ENCODE assay signal across 1 cellular context in the genomic region with DNA sequence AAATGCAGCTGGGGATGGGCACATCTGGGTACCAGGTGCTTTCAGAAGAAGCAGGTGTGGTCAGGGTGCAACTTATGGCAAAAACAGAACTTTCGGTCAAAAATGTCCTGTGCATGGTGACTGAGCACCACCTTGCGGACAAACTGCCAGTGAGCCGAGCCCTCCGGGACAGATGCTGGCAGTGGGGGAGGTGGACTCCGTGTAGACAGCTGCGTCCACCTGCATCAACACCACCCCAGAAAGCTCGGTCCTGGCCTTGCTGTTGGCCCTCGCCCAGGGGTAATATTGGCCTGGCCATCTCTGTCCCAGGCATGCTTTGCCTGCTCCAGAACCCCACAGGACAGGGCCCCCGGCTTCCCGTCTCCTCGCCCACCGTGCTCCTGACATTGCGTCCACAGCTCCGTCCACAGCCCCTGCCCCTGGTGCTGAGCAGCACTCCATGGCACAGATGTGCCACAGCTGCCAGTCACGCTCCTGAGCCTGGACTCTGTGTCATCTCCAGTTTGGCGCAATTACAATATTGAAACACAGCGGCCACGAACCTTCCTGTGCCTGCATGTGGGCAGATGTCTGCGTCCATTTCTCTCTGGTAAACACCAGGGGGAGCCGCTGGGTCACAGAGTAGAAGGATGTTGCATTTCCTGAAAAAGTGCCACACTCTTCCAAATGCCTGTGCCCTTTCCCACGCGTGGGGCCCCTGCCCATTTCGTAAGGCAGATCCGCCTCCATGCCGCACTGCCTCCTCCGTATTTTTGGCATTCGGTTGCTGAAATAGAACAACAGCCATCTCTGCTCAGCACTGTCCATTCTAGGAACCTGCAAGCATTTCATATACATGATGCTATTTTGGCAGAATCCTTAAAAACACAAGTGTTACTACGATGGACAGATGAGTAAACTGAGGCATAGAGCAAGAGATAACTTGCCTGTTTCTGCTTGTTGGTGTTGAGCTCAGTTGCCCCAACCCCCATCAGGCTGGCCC.
TF ChIP-seq lines count a peak whose summit lies in the region.

No MANE protein-coding gene starts in this region.

TF ChIP-seq in K562, 482 proteins besides CTCF, POLR2A, EP300 and RAD21 (continued from another document and continues in another):
- no peak for TF ChIP-seq ZNF583 (CRISPR knock-in tag; IDR thresholded peaks at IDR 0.05)
- no peak for TF ChIP-seq KHSRP (IDR thresholded peaks at IDR 0.05)
- no peak for TF ChIP-seq ZNF707 (CRISPR knock-in tag; conservative IDR thresholded peaks at IDR 0.05)
- no peak for TF ChIP-seq ZNF3 (CRISPR knock-in tag; IDR thresholded peaks at IDR 0.05)
- no peak for TF ChIP-seq JUNB (CRISPR knock-in tag; conservative IDR thresholded peaks at IDR 0.05)
- TF ChIP-seq ZNF324 (CRISPR knock-in tag; IDR thresholded peaks at IDR 0.05), result no peak
- TF ChIP-seq BRD9 (IDR thresholded peaks at IDR 0.05; ENCODE audit: low read depth, partially characterized antibody), result no peak
- TF ChIP-seq RBM25 (IDR thresholded peaks at IDR 0.05; ENCODE audit: low read depth, low read length, severe bottlenecking), result no peak
- TF ChIP-seq, protein P1, sequence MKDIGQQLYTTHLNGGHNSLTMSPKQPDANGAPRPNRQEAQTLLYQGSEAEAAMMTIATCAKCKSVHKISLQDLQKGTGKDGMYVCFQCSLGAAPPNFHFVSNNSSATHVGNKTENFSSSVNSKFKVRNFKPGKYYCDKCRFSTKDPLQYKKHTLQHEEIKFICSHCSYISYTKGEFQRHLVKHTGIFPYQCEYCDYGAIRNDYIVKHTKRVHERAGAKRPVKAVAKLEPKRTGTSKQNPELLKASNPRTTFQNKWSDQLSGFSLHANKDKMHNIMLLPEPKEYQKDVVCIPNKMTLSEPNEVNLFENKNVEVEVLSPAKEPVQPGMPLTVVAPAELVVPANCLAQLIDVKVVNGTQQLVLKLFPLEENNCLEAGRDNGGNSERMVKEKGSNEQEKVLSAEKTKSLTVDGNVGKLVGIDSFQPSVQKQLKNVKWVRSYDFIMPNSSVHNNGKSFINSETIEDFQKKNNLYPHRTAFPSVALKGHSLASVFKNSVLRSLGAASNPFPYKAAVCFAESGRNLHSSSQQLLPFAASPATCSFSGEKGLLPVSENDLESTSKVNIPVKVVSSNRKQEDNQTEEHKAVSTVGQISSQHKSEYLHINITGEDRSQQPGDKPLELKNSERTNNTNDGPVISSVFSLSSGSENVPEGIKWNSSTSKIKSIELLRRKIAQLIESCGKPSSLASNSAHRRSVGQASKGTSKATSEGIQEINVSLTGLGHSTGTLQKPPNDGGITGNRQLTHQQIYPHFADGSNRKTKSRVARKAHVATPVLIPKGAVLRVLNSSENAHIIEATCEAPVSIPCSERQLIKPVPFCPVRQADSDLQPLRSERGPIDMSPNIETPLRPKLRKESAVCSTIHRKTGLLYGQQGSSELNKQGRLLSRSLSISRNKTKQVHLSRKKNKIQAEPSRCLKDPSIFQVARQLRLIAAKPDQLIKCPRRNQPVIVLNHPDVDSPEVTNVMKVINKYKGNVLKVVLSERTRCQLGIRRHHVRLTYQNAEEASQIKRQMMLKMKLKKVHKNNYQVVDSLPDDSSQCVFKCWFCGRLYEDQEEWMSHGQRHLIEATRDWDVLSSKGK (CRISPR knock-in tag; IDR thresholded peaks at IDR 0.05), result no peak
- TF ChIP-seq ETV6 (IDR thresholded peaks at IDR 0.05; ENCODE audit: borderline replicate concordance in 1 of 2, low read depth in 2 of 2, low read length in 1 of 2), result no peak
- TF ChIP-seq ETV6 (CRISPR knock-in tag; IDR thresholded peaks at IDR 0.05; ENCODE audit: borderline replicate concordance), result no peak
- TF ChIP-seq, protein P2, sequence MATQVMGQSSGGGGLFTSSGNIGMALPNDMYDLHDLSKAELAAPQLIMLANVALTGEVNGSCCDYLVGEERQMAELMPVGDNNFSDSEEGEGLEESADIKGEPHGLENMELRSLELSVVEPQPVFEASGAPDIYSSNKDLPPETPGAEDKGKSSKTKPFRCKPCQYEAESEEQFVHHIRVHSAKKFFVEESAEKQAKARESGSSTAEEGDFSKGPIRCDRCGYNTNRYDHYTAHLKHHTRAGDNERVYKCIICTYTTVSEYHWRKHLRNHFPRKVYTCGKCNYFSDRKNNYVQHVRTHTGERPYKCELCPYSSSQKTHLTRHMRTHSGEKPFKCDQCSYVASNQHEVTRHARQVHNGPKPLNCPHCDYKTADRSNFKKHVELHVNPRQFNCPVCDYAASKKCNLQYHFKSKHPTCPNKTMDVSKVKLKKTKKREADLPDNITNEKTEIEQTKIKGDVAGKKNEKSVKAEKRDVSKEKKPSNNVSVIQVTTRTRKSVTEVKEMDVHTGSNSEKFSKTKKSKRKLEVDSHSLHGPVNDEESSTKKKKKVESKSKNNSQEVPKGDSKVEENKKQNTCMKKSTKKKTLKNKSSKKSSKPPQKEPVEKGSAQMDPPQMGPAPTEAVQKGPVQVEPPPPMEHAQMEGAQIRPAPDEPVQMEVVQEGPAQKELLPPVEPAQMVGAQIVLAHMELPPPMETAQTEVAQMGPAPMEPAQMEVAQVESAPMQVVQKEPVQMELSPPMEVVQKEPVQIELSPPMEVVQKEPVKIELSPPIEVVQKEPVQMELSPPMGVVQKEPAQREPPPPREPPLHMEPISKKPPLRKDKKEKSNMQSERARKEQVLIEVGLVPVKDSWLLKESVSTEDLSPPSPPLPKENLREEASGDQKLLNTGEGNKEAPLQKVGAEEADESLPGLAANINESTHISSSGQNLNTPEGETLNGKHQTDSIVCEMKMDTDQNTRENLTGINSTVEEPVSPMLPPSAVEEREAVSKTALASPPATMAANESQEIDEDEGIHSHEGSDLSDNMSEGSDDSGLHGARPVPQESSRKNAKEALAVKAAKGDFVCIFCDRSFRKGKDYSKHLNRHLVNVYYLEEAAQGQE (CRISPR knock-in tag; IDR thresholded peaks at IDR 0.05; ENCODE audit: low read depth), result no peak
- TF ChIP-seq GTF2A2 (tag; IDR thresholded peaks at IDR 0.05), result no peak
- TF ChIP-seq PHF8 (IDR thresholded peaks at IDR 0.05; ENCODE audit: borderline replicate concordance, low read length), result no peak
- TF ChIP-seq IFI16 (CRISPR knock-in tag; IDR thresholded peaks at IDR 0.05), result no peak
- TF ChIP-seq, protein P3, sequence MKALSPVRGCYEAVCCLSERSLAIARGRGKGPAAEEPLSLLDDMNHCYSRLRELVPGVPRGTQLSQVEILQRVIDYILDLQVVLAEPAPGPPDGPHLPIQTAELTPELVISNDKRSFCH (CRISPR knock-in tag; IDR thresholded peaks at IDR 0.05), result no peak
- TF ChIP-seq, protein P3 (tag; IDR thresholded peaks at IDR 0.05), result no peak
- TF ChIP-seq ZC3H11A (IDR thresholded peaks at IDR 0.05; ENCODE audit: low read depth, low read length), result 0 out of 2 replicates have a peak, but pooled peaks have one; percentile 70
- TF ChIP-seq TEAD1 (CRISPR knock-in tag; IDR thresholded peaks at IDR 0.05), result 0 out of 4 replicates have a peak, but pooled peaks of 1 of the 2 experiments have one; percentile 0
- TF ChIP-seq FOXP1 (CRISPR knock-in tag; IDR thresholded peaks at IDR 0.05), result 0 out of 2 replicates have a peak, but pooled peaks have one; percentile 8
- no peak for TF ChIP-seq TCF7L2 (IDR thresholded peaks at IDR 0.05; ENCODE audit: low read depth, low read length)
- TF ChIP-seq U2AF1 (optimal IDR thresholded peaks at IDR 0.05; ENCODE audit: low read depth, low read length), result no peak
- no peak for TF ChIP-seq CBX2 (IDR thresholded peaks at IDR 0.05; ENCODE audit: insufficient read depth, low read length, poor library complexity, severe bottlenecking)
- no peak for TF ChIP-seq SMAD3 (CRISPR knock-in tag; conservative IDR thresholded peaks at IDR 0.05)
- TF ChIP-seq, protein P4, sequence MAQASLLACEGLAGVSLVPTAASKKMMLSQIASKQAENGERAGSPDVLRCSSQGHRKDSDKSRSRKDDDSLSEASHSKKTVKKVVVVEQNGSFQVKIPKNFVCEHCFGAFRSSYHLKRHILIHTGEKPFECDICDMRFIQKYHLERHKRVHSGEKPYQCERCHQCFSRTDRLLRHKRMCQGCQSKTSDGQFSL (CRISPR knock-in tag; IDR thresholded peaks at IDR 0.05), result peak; percentile 80
- TF ChIP-seq, protein P4 (tag; IDR thresholded peaks at IDR 0.05), result no peak; a peak in 1 of 4 replicates
- no peak for TF ChIP-seq CHCHD3 (CRISPR knock-in tag; IDR thresholded peaks at IDR 0.05)
- TF ChIP-seq, protein P5, sequence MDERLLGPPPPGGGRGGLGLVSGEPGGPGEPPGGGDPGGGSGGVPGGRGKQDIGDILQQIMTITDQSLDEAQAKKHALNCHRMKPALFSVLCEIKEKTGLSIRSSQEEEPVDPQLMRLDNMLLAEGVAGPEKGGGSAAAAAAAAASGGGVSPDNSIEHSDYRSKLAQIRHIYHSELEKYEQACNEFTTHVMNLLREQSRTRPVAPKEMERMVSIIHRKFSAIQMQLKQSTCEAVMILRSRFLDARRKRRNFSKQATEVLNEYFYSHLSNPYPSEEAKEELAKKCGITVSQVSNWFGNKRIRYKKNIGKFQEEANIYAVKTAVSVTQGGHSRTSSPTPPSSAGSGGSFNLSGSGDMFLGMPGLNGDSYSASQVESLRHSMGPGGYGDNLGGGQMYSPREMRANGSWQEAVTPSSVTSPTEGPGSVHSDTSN (CRISPR knock-in tag; IDR thresholded peaks at IDR 0.05; ENCODE audit: low read depth), result no peak
- TF ChIP-seq, protein P5 (tag; conservative IDR thresholded peaks at IDR 0.05; ENCODE audit: low read depth), result no peak
- TF ChIP-seq, protein P6, sequence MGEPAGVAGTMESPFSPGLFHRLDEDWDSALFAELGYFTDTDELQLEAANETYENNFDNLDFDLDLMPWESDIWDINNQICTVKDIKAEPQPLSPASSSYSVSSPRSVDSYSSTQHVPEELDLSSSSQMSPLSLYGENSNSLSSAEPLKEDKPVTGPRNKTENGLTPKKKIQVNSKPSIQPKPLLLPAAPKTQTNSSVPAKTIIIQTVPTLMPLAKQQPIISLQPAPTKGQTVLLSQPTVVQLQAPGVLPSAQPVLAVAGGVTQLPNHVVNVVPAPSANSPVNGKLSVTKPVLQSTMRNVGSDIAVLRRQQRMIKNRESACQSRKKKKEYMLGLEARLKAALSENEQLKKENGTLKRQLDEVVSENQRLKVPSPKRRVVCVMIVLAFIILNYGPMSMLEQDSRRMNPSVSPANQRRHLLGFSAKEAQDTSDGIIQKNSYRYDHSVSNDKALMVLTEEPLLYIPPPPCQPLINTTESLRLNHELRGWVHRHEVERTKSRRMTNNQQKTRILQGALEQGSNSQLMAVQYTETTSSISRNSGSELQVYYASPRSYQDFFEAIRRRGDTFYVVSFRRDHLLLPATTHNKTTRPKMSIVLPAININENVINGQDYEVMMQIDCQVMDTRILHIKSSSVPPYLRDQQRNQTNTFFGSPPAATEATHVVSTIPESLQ (CRISPR knock-in tag; IDR thresholded peaks at IDR 0.05), result no peak
- no peak for TF ChIP-seq TRIM24 (IDR thresholded peaks at IDR 0.05)
- TF ChIP-seq, protein P7, sequence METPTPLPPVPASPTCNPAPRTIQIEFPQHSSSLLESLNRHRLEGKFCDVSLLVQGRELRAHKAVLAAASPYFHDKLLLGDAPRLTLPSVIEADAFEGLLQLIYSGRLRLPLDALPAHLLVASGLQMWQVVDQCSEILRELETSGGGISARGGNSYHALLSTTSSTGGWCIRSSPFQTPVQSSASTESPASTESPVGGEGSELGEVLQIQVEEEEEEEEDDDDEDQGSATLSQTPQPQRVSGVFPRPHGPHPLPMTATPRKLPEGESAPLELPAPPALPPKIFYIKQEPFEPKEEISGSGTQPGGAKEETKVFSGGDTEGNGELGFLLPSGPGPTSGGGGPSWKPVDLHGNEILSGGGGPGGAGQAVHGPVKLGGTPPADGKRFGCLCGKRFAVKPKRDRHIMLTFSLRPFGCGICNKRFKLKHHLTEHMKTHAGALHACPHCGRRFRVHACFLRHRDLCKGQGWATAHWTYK (CRISPR knock-in tag; IDR thresholded peaks at IDR 0.05), result 0 out of 2 replicates have a peak, but pooled peaks have one; percentile 40
- TF ChIP-seq, protein P8, sequence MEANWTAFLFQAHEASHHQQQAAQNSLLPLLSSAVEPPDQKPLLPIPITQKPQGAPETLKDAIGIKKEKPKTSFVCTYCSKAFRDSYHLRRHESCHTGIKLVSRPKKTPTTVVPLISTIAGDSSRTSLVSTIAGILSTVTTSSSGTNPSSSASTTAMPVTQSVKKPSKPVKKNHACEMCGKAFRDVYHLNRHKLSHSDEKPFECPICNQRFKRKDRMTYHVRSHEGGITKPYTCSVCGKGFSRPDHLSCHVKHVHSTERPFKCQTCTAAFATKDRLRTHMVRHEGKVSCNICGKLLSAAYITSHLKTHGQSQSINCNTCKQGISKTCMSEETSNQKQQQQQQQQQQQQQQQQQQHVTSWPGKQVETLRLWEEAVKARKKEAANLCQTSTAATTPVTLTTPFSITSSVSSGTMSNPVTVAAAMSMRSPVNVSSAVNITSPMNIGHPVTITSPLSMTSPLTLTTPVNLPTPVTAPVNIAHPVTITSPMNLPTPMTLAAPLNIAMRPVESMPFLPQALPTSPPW (CRISPR knock-in tag; IDR thresholded peaks at IDR 0.05), result no peak
- no peak for TF ChIP-seq KAT2B (IDR thresholded peaks at IDR 0.05; ENCODE audit: low read depth, low read length)
- no peak for TF ChIP-seq THRA (IDR thresholded peaks at IDR 0.05)
- no peak for TF ChIP-seq U2AF2 (optimal IDR thresholded peaks at IDR 0.05; ENCODE audit: low read depth, low read length)
- TF ChIP-seq ZNF551 (CRISPR knock-in tag; IDR thresholded peaks at IDR 0.05), result no peak
- TF ChIP-seq CHD4 (IDR thresholded peaks at IDR 0.05; ENCODE audit: insufficient read depth, insufficient replicate concordance, low read depth, low read length, poor library complexity, severe bottlenecking), result no peak
